ENCODE assay signal across 29 cellular contexts in genomic region chr11:119405986-119406385, GRCh38. TPM values are rescaled to one million over a fixed set of nuclear protein-coding genes. Genes with fewer than 3 reads are reported as not detected.
"Had no signal": no experiment of that assay in that cellular context is flagged by ENCODE, and none has a peak within 500 bp of the region (broad histone marks: within the 10 kb centered on the region; RNA-seq: fewer than 3 reads in every experiment).

No MANE protein-coding gene starts in this region.

- H3K4me2 ChIP-seq: hepatocyte, neural progenitor cell had no signal

- H3K9ac ChIP-seq: neural progenitor cell had no signal

- H3K4me3 Mint-ChIP-seq: activated naive CD8-positive, alpha-beta T cell; activated T-cell treated with anti-CD3 and anti-CD28 coated beads, Interleukin-2, amount 50 U/mL, for 4 hours; naive thymus-derived CD8-positive, alpha-beta T cell; neural progenitor cell; T-cell; T-helper 2 cell treated with Interferon-gamma antibody and Interleukin-4, amounts not matched to agents 5 μg/mL and 100 μg/mL, for 36 hours had no signal

- H3K27ac ChIP-seq: adrenal gland, breast epithelium, colonic mucosa, dorsolateral prefrontal cortex, hepatocyte, left lung, neural progenitor cell, spleen, thoracic aorta, upper lobe of left lung had no signal

- H3K4me1 Mint-ChIP-seq: naive thymus-derived CD8-positive, alpha-beta T cell; neural progenitor cell; T-cell had no signal

- H3K4me3 ChIP-seq: adrenal gland, breast epithelium, colonic mucosa, dorsolateral prefrontal cortex, hepatocyte, left lung, lung, neural progenitor cell, spleen, thoracic aorta, upper lobe of left lung had no signal

- H2AFZ ChIP-seq: hepatocyte, neural progenitor cell had no signal

- DNase-seq: activated CD8-positive, alpha-beta memory T cell treated with anti-CD3 and anti-CD28 coated beads for 24 hours; activated CD8-positive, alpha-beta memory T cell treated with anti-CD3 and anti-CD28 coated beads, Interleukin-2, amount 50 U/mL, for 4 hours; activated naive CD4-positive, alpha-beta T cell; activated T-cell treated with anti-CD3 and anti-CD28 coated beads, Interleukin-2, amount 50 U/mL, for 4 hours; adrenal gland; colonic mucosa; dorsolateral prefrontal cortex; foreskin melanocyte; glutamatergic neuron; kidney glomerular epithelial cell; left lung; naive thymus-derived CD8-positive, alpha-beta T cell; spleen; stimulated activated CD4-positive, alpha-beta T cell treated with anti-CD3 and anti-CD28 coated beads, Interleukin-4, amount 100 ng/mL, for 1 hour; stimulated activated naive CD4-positive, alpha-beta T cell; T-cell; upper lobe of left lung had no signal

- H3K27me3 Mint-ChIP-seq: activated naive CD8-positive, alpha-beta T cell; progenitor cell of endocrine pancreas had no signal

- H3K27ac Mint-ChIP-seq: activated naive CD8-positive, alpha-beta T cell; activated T-helper 2 cell treated with anti-CD3 and anti-CD28 coated beads, Interferon-gamma antibody, Interleukin-2, Interleukin-4, amounts not matched to agents 10 μg/mL and 5 μg/mL and 100 μg/mL, durations not matched to agents 14 hours and 24 hours and 36 hours; naive thymus-derived CD8-positive, alpha-beta T cell; neural progenitor cell; progenitor cell of endocrine pancreas; T-cell; T-helper 2 cell treated with Interferon-gamma antibody and Interleukin-4, amounts not matched to agents 5 μg/mL and 100 μg/mL, for 36 hours had no signal

- H3K4me1 ChIP-seq: adrenal gland, breast epithelium, colonic mucosa, left lung, neural progenitor cell, spleen, upper lobe of left lung had no signal

- H3K27me3 ChIP-seq: adrenal gland, breast epithelium, colonic mucosa, dorsolateral prefrontal cortex, hepatocyte, left lung, neural progenitor cell, spleen, upper lobe of left lung had no signal

- H3K36me3 Mint-ChIP-seq: neural progenitor cell, T-cell had no signal

- H3K36me3 ChIP-seq: adrenal gland, breast epithelium, colonic mucosa, left lung, neural progenitor cell, spleen, thoracic aorta, upper lobe of left lung had no signal

- H3K79me2 ChIP-seq: hepatocyte had no signal

- ATAC-seq: activated T-cell treated with anti-CD3 and anti-CD28 coated beads, Interleukin-2, amount 50 U/mL, for 4 hours; left lung; naive thymus-derived CD8-positive, alpha-beta T cell; T-cell had no signal

- H3K9me3 ChIP-seq: adrenal gland, colonic mucosa, thoracic aorta had no signal

RNA-seq across cellular contexts. Expression of gene THY1, which starts 17.0 kb away (rescaled TPM):
- total RNA-seq: naive thymus-derived CD8-positive, alpha-beta T cell had no signal

RNA-seq across cellular contexts. Expression of gene MFRP, which starts 59.5 kb away (rescaled TPM):
- total RNA-seq: activated T-cell treated with anti-CD3 and anti-CD28 coated beads, Interleukin-2, amount 50 U/mL, for 4 hours; activated T-helper 2 cell treated with anti-CD3 and anti-CD28 coated beads, Interferon-gamma antibody, Interleukin-2, Interleukin-4, amounts not matched to agents 10 μg/mL and 5 μg/mL and 100 μg/mL, durations not matched to agents 14 hours and 24 hours and 36 hours; colonic mucosa; fibroblast of lung; hepatocyte; left lung; lung; mesenteric fat pad; naive thymus-derived CD8-positive, alpha-beta T cell; osteoblast; progenitor cell of endocrine pancreas; T-cell; upper lobe of left lung had no signal
